7 cellular contexts compared by ENCODE assay signal in genomic region chr10:100373298-100374136, GRCh38.
DNase-seq lines count a peak whose midpoint lies in the region; ATAC-seq and TF ChIP-seq lines count a peak whose summit lies in the region.

No MANE protein-coding gene starts in this region.

- in situ Hi-C loops in astrocyte of the spinal cord (cut with HindIII; ENCODE audit: low sequenced_read_pairs): no loop called here

- ATAC-seq in GM18511 (IDR thresholded peaks at IDR 0.05; ENCODE audit: unreplicated experiment): peak; percentile 96
- peak; percentile 95 for ATAC-seq in HG02981 (IDR thresholded peaks at IDR 0.05; ENCODE audit: unreplicated experiment)

- TF ChIP-seq CTCF in astrocyte of the spinal cord (IDR thresholded peaks at IDR 0.05; ENCODE audit: low read depth, low read length): no peak

- peak overlapping the region; percentile 61 for H3K4me3 ChIP-seq in astrocyte of the spinal cord (ENCODE audit: low read depth, low read length)

- DNase-seq in NCI-H2029 (lab: John Stamatoyannopoulos, UW): peak; percentile 86
- DNase-seq in T1000 (lab: John Stamatoyannopoulos, UW): peak; percentile 81
- DNase-seq in astrocyte of the spinal cord (ENCODE audit: low read depth, low spot score): peak; percentile 100
- DNase-seq in hypothalamus (lab: John Stamatoyannopoulos, UW): peak; percentile 72 to 100 (median 98)
- peak; percentile 98 for DNase-seq in retina

Comparison
In these comparisons a context has a peak if more than half of its experiments do, and no peak if none do; other contexts are left out.
1. Peak in every context shown above with its lines: DNase-seq, ATAC-seq and H3K4me3 ChIP-seq.